ENCODE assay signal across 15 cellular contexts in genomic region chr5:663436-664342, GRCh38. TPM values are rescaled to one million over a fixed set of nuclear protein-coding genes. Genes with fewer than 3 reads are reported as not detected.
DNase-seq lines count a peak whose midpoint lies in the region; ATAC-seq and TF ChIP-seq lines count a peak whose summit lies in the region.
"Had no signal": no experiment of that assay in that cellular context is flagged by ENCODE, and none has a peak within 500 bp of the region (broad histone marks: within the 10 kb centered on the region; RNA-seq: fewer than 3 reads in every experiment).

No MANE protein-coding gene starts in this region.

- no peaks in the 10 kb centered on the region for H3K27me3 ChIP-seq in mucosa of rectum (ENCODE audit: control insufficient read depth in 2 of 2, insufficient read depth in 2 of 2, low read length in 2 of 2)

- H3K4me1 ChIP-seq in mucosa of rectum (ENCODE audit: control insufficient read depth in 2 of 2, insufficient read depth in 2 of 2, low read length in 2 of 2), result peaks cover 17 to 21% of the 10 kb centered on the region in 2 donors

- no peaks in the 10 kb centered on the region for H3K27me3 Mint-ChIP-seq in activated T-cell treated with anti-CD3 and anti-CD28 coated beads, Interleukin-2, amount 50 U/mL, for 4 hours (ENCODE audit: low read depth)
- H3K27me3 Mint-ChIP-seq: activated CD4-positive, alpha-beta T cell treated with anti-CD3 and anti-CD28 coated beads, Interleukin-2, amount 10 ng/mL, durations not matched to agents 24 days and 14 days; activated naive CD8-positive, alpha-beta T cell treated with anti-CD3 and anti-CD28 coated beads for 36 hours; CD8-positive, alpha-beta memory T cell had no signal

- no peaks in the 10 kb centered on the region for H3K9me3 Mint-ChIP-seq in activated T-cell treated with anti-CD3 and anti-CD28 coated beads, Interleukin-2, amount 50 U/mL, for 4 hours
- H3K9me3 Mint-ChIP-seq: activated CD4-positive, alpha-beta T cell treated with anti-CD3 and anti-CD28 coated beads, Interleukin-2, amount 10 ng/mL, durations not matched to agents 24 days and 14 days; activated naive CD8-positive, alpha-beta T cell treated with anti-CD3 and anti-CD28 coated beads for 36 hours; CD8-positive, alpha-beta memory T cell had no signal

- H3K9me3 ChIP-seq in mucosa of rectum (ENCODE audit: control insufficient read depth in 2 of 2, low read length in 2 of 2), result no peaks in the 10 kb centered on the region

- H3K4me3 Mint-ChIP-seq in activated T-cell treated with anti-CD3 and anti-CD28 coated beads, Interleukin-2, amount 50 U/mL, for 4 hours, result no peak overlapping the region
- H3K4me3 Mint-ChIP-seq: activated CD4-positive, alpha-beta T cell treated with anti-CD3 and anti-CD28 coated beads, Interleukin-2, amount 10 ng/mL, durations not matched to agents 24 days and 14 days; activated naive CD8-positive, alpha-beta T cell treated with anti-CD3 and anti-CD28 coated beads for 36 hours; CD8-positive, alpha-beta memory T cell had no signal

- H3K4me3 ChIP-seq in LNCaP clone FGC (ENCODE audit: low read depth, low read length), result peak overlapping the region; percentile 9
- peak overlapping the region; percentile 15 to 37 for H3K4me3 ChIP-seq in mucosa of rectum (ENCODE audit: low read length in 2 of 2)
- H3K4me3 ChIP-seq: PC-9 had no signal

- H3K27ac ChIP-seq in C4-2B (peak overlapping the region; percentile 80), mucosa of rectum (ENCODE audit: low read depth in 2 of 2, low read length in 2 of 2) (peak overlapping the region; percentile 37 to 58)
- H3K27ac ChIP-seq: PC-9 had no signal

- DNase-seq in LNCaP clone FGC (ENCODE audit: low read depth) (peak; percentile 86), NCI-H2029 treated with DMSO at 0.1 percent for 48 hours (lab: John Stamatoyannopoulos, UW) (no peak), NAMALWA (ENCODE audit: low spot score) (no peak)
- DNase-seq in activated T-cell treated with anti-CD3 and anti-CD28 coated beads, Interleukin-2, amount 50 U/mL, for 4 hours, result no peak
- DNase-seq: activated CD4-positive, alpha-beta T cell treated with anti-CD3 and anti-CD28 coated beads, Interleukin-2, amount 10 ng/mL, durations not matched to agents 24 days and 14 days; activated naive CD8-positive, alpha-beta T cell treated with anti-CD3 and anti-CD28 coated beads for 36 hours; CD8-positive, alpha-beta memory T cell; effector CD8-positive, alpha-beta T cell; left cardiac atrium; NCI-H1694 had no signal

- peak overlapping the region; percentile 28 to 47 for H3K9ac ChIP-seq in mucosa of rectum (ENCODE audit: low read depth in 1 of 2, low read length in 2 of 2)

- TF ChIP-seq CTCF in C4-2B (conservative IDR thresholded peaks at IDR 0.05), result peak; percentile 34
- peak; percentile 16; the same call in 1 of the 2 replicates for TF ChIP-seq CTCF in LNCaP clone FGC (IDR thresholded peaks at IDR 0.05; ENCODE audit: control insufficient read depth, extremely low read depth, insufficient read depth)

- H3K4me1 Mint-ChIP-seq in activated T-cell treated with anti-CD3 and anti-CD28 coated beads, Interleukin-2, amount 50 U/mL, for 4 hours (ENCODE audit: low read depth), result no peaks in the 10 kb centered on the region
- H3K4me1 Mint-ChIP-seq: activated CD4-positive, alpha-beta T cell treated with anti-CD3 and anti-CD28 coated beads, Interleukin-2, amount 10 ng/mL, durations not matched to agents 24 days and 14 days; activated naive CD8-positive, alpha-beta T cell treated with anti-CD3 and anti-CD28 coated beads for 36 hours had no signal

- peaks cover 29% of the 10 kb centered on the region for H3K36me3 Mint-ChIP-seq in activated T-cell treated with anti-CD3 and anti-CD28 coated beads, Interleukin-2, amount 50 U/mL, for 4 hours (ENCODE audit: insufficient read depth)

- H3K36me3 ChIP-seq in mucosa of rectum (ENCODE audit: control insufficient read depth in 2 of 2, insufficient read depth in 2 of 2, low read length in 2 of 2), result peaks cover 5 to 12% of the 10 kb centered on the region in 2 donors

- ATAC-seq in esophagus mucosa (peak; percentile 78), GM21360 (IDR thresholded peaks at IDR 0.05; ENCODE audit: unreplicated experiment) (no peak)
- no peak for ATAC-seq in activated T-cell treated with anti-CD3 and anti-CD28 coated beads, Interleukin-2, amount 50 U/mL, for 4 hours

RNA-seq across cellular contexts. Expression of gene TPPP, which starts 29.5 kb away (rescaled TPM):
- 3.3 TPM for total RNA-seq in esophagus mucosa
- total RNA-seq in activated T-cell treated with anti-CD3 and anti-CD28 coated beads, Interleukin-2, amount 50 U/mL, for 4 hours, result under 1 TPM; 0.08 to 0.19 (median 0.08) TPM
- total RNA-seq: activated CD4-positive, alpha-beta T cell treated with anti-CD3 and anti-CD28 coated beads, Interleukin-2, amount 10 ng/mL, durations not matched to agents 24 days and 14 days had no signal

RNA-seq across cellular contexts. Expression of gene CEP72, which starts 51.5 kb away (rescaled TPM):
- 8.2 TPM for total RNA-seq in esophagus mucosa
- total RNA-seq in activated T-cell treated with anti-CD3 and anti-CD28 coated beads, Interleukin-2, amount 50 U/mL, for 4 hours, result 10 to 100 TPM; 19.7 to 20.4 (median 19.9) TPM
